Comparison of ENCODE assay signal across 1 cellular context in genomic region chr1:19463204-19463803, GRCh38.
TF ChIP-seq lines count a peak whose summit lies in the region.

No MANE protein-coding gene starts in this region.

TF ChIP-seq in H1, 55 proteins besides CTCF, POLR2A, EP300 and RAD21:
- TF ChIP-seq ZNF274 (IDR thresholded peaks at IDR 0.05; ENCODE audit: borderline replicate concordance, extremely low read depth, low read length): no peak
- no peak for TF ChIP-seq ATF2 (IDR thresholded peaks at IDR 0.05; ENCODE audit: low read length)
- TF ChIP-seq NRF1 (IDR thresholded peaks at IDR 0.05; ENCODE audit: low read depth, low read length): no peak
- TF ChIP-seq EGR1 (IDR thresholded peaks at IDR 0.05; ENCODE audit: borderline replicate concordance, low read depth, low read length): no peak
- no peak for TF ChIP-seq JUN (IDR thresholded peaks at IDR 0.05; ENCODE audit: low read depth, low read length)
- TF ChIP-seq RBBP5 (IDR thresholded peaks at IDR 0.05; ENCODE audit: borderline replicate concordance, low read depth, low read length): no peak
- no peak for TF ChIP-seq RFX5 (IDR thresholded peaks at IDR 0.05; ENCODE audit: borderline replicate concordance, low read depth, low read length)
- no peak for TF ChIP-seq CREB1 (IDR thresholded peaks at IDR 0.05)
- TF ChIP-seq BACH1 (IDR thresholded peaks at IDR 0.05; ENCODE audit: low read length): no peak
- TF ChIP-seq EZH2 (IDR thresholded peaks at IDR 0.05; ENCODE audit: low read depth, low read length, severe bottlenecking): no peak
- TF ChIP-seq SP4 (IDR thresholded peaks at IDR 0.05; ENCODE audit: low read length): no peak
- TF ChIP-seq PHF8 (conservative IDR thresholded peaks at IDR 0.05; ENCODE audit: low read depth, low read length): no peak
- no peak for TF ChIP-seq CBX5 (IDR thresholded peaks at IDR 0.05; ENCODE audit: low read depth, low read length)
- no peak for TF ChIP-seq NANOG (IDR thresholded peaks at IDR 0.05; ENCODE audit: insufficient read depth, low read depth, low read length, poor library complexity, severe bottlenecking)
